8 cellular contexts compared by ENCODE assay signal in genomic region chr1:58576727-58577675, GRCh38. TPM values are rescaled to one million over a fixed set of nuclear protein-coding genes. Genes with fewer than 3 reads are reported as not detected.
DNase-seq lines count a peak whose midpoint lies in the region; ATAC-seq lines count a peak whose summit lies in the region.

TSS of gene TACSTD2 (minus strand) at chr1:58577252. CDS start at chr1:58577156, 96 bp downstream.

- POLR2A ChIA-PET in naive thymus-derived CD4-positive, alpha-beta T cell (lab: Charles Lee) = no interaction called here

- peaks cover 21% of the 10 kb centered on the region for H3K27me3 ChIP-seq in NT2/D1 (ENCODE audit: insufficient read depth, insufficient read length)
- peaks cover 4 to 8% of the 10 kb centered on the region in 2 donors for H3K27me3 ChIP-seq in naive thymus-derived CD4-positive, alpha-beta T cell (ENCODE audit: control insufficient read depth in 2 of 2, insufficient read depth in 2 of 2, low read length in 2 of 2)

- CTCF ChIA-PET in naive thymus-derived CD4-positive, alpha-beta T cell (lab: Charles Lee) = interaction anchor here (0.6 kb wide), 1 partner anchor 239 kb away, joined by 6 read pairs; no protein-coding TSS in a partner anchor

- H3K36me3 Mint-ChIP-seq in naive thymus-derived CD4-positive, alpha-beta T cell = peaks cover 0 to 9% (median 5%) of the 10 kb centered on the region in 5 donors

- intact Hi-C loops in naive thymus-derived CD4-positive, alpha-beta T cell (cut with micrococcal nuclease) = no loop called here

- peak within 1 kb of the TSS; percentile 98 for H3K27ac ChIP-seq in epithelial cell of prostate
- H3K27ac ChIP-seq in naive thymus-derived CD4-positive, alpha-beta T cell (ENCODE audit: low read depth, low read length) = no peak within 1 kb of the TSS

- H3K4me1 Mint-ChIP-seq in naive thymus-derived CD4-positive, alpha-beta T cell = peaks cover 6 to 35% (median 19%) of the 10 kb centered on the region in 7 donors

- ATAC-seq in naive thymus-derived CD4-positive, alpha-beta T cell = no peak
- no peak for ATAC-seq in GM21390 (IDR thresholded peaks at IDR 0.05; ENCODE audit: unreplicated experiment)

- H3K36me3 ChIP-seq in NT2/D1 (ENCODE audit: insufficient read depth, insufficient read length, low read length) = no peaks in the 10 kb centered on the region
- H3K36me3 ChIP-seq in naive thymus-derived CD4-positive, alpha-beta T cell (ENCODE audit: control insufficient read depth in 2 of 3, insufficient read depth in 3 of 3, low read length in 3 of 3) = no peaks in the 10 kb centered on the region

- peaks cover 58 to 81% (median 70%) of the 10 kb centered on the region in 5 donors for H3K27me3 Mint-ChIP-seq in naive thymus-derived CD4-positive, alpha-beta T cell

- H3K9me3 Mint-ChIP-seq in naive thymus-derived CD4-positive, alpha-beta T cell = peaks cover 0 to 3% (median 0%) of the 10 kb centered on the region in 11 donors

- peak within 1 kb of the TSS in 2 of 9 donors; percentile 11 to 13 for H3K27ac Mint-ChIP-seq in naive thymus-derived CD4-positive, alpha-beta T cell

- H3K9me3 ChIP-seq in NT2/D1 (ENCODE audit: insufficient read depth, low read length) = no peaks in the 10 kb centered on the region
- H3K9me3 ChIP-seq in naive thymus-derived CD4-positive, alpha-beta T cell (ENCODE audit: control insufficient read depth in 2 of 3, low read length in 3 of 3) = no peaks in the 10 kb centered on the region

- no peaks in the 10 kb centered on the region for H3K4me1 ChIP-seq in NT2/D1 (ENCODE audit: insufficient read depth, insufficient read length)
- H3K4me1 ChIP-seq in naive thymus-derived CD4-positive, alpha-beta T cell (ENCODE audit: control insufficient read depth in 2 of 2, insufficient read depth in 2 of 2, low read length in 2 of 2) = peaks cover 0 to 3% of the 10 kb centered on the region in 2 donors

- DNase-seq in AG08396 (ENCODE audit: low spot score) (peak; percentile 19), NT2/D1 (ENCODE audit: low read depth, low spot score) (no peak), epithelial cell of prostate (ENCODE audit: low read depth, low spot score) (peak; percentile 96), GF-D8 (lab: John Stamatoyannopoulos, UW) (no peak), amniotic stem cell (lab: John Stamatoyannopoulos, UW) (no peak), NCI-H345 (lab: John Stamatoyannopoulos, UW) (no peak)
- DNase-seq in naive thymus-derived CD4-positive, alpha-beta T cell = peak in 1 of 9 donors; percentile 8

- H3K4me3 ChIP-seq in NT2/D1 (ENCODE audit: insufficient read length, low read depth) = peak within 1 kb of the TSS; percentile 16
- H3K4me3 ChIP-seq in naive thymus-derived CD4-positive, alpha-beta T cell (ENCODE audit: low read length) = no peak within 1 kb of the TSS

- H3K4me3 Mint-ChIP-seq in naive thymus-derived CD4-positive, alpha-beta T cell = peak within 1 kb of the TSS; percentile 39 to 83 (median 72)

- peak within 1 kb of the TSS; percentile 39 for H3K9ac ChIP-seq in NT2/D1 (ENCODE audit: insufficient read length, low read depth)

RNA-seq across cellular contexts. Expression of gene TACSTD2, which starts in this region (rescaled TPM):
- total RNA-seq in naive thymus-derived CD4-positive, alpha-beta T cell = under 1 TPM in 1 of 5 experiments, not detected in 4; 0.42 TPM
- not detected for polyA plus RNA-seq in naive thymus-derived CD4-positive, alpha-beta T cell

Comparison
In these comparisons a context has a peak if more than half of its experiments do, and no peak if none do; other contexts are left out.
1. DNase-seq: peak in AG08396 (single experiment) and epithelial cell of prostate (single experiment); none in NT2/D1 (single experiment), GF-D8 (single experiment), amniotic stem cell (single experiment) and NCI-H345 (single experiment).